Comparison of ENCODE assay signal across 19 cellular contexts in genomic region chr6:28220164-28221133, GRCh38. TPM values are rescaled to one million over a fixed set of nuclear protein-coding genes. Genes with fewer than 3 reads are reported as not detected.
DNase-seq lines count a peak whose midpoint lies in the region; ATAC-seq, FAIRE-seq and TF ChIP-seq lines count a peak whose summit lies in the region.
"Had no signal": no experiment of that assay in that cellular context is flagged by ENCODE, and none has a peak within 500 bp of the region (broad histone marks: within the 10 kb centered on the region; RNA-seq: fewer than 3 reads in every experiment).

No MANE protein-coding gene starts in this region.

- H3K36me3 Mint-ChIP-seq in GM23338 (ENCODE audit: low read depth), result no peaks in the 10 kb centered on the region
- H3K36me3 Mint-ChIP-seq: activated naive CD8-positive, alpha-beta T cell treated with anti-CD3 and anti-CD28 coated beads, Interleukin-2, amount 10 ng/mL, durations not matched to agents 7 days and 5 days had no signal

- FAIRE-seq in GM12878 (lab: Jason Lieb, UNC), result no peak
- FAIRE-seq: D721Med, pancreas had no signal

- H4K91ac ChIP-seq in neuronal stem cell (ENCODE audit: low read depth, low read length, poor library complexity), result no peak overlapping the region

- no peak overlapping the region for H2AFZ ChIP-seq in GM23338
- no peak overlapping the region for H2AFZ ChIP-seq in OCI-LY1 (ENCODE audit: low read length)
- peak overlapping the region; percentile 42; the same call in 1 of the 2 replicates for H2AFZ ChIP-seq in GM12878 (ENCODE audit: control insufficient read depth, low read depth, low read length)
- H2AFZ ChIP-seq in neuronal stem cell (ENCODE audit: low read length), result peak overlapping the region; percentile 24

- peak overlapping the region; percentile 21; the same call in 1 of the 3 replicates for H3K4me3 Mint-ChIP-seq in GM23338

- H3K4me1 ChIP-seq in GM23338 (ENCODE audit: insufficient read depth), result peaks cover 15% of the 10 kb centered on the region; the same call in 1 of the 2 replicates
- peaks cover 32% of the 10 kb centered on the region for H3K4me1 ChIP-seq in OCI-LY1 (ENCODE audit: insufficient read depth, low read length, severe bottlenecking)
- peaks cover 3% of the 10 kb centered on the region; the same call in 1 of the 2 replicates for H3K4me1 ChIP-seq in GM12878 (ENCODE audit: control insufficient read depth, insufficient read depth, low read length)
- peaks cover 0 to 3% of the 10 kb centered on the region in 2 donors for H3K4me1 ChIP-seq in neuronal stem cell (ENCODE audit: control insufficient read depth in 2 of 2, insufficient read depth in 1 of 2, low read depth in 1 of 2, low read length in 2 of 2)

- H3K4me1 Mint-ChIP-seq in GM23338, result peaks cover 14% of the 10 kb centered on the region; the same call in 2 of the 3 replicates

- H3K4me3 ChIP-seq in GM23338 (no peak overlapping the region), OCI-LY1 (ENCODE audit: low read depth, low read length, poor library complexity, severe bottlenecking) (no peak overlapping the region), GM12878 (no peak overlapping the region), neuronal stem cell (ENCODE audit: low read length in 2 of 2) (no peak overlapping the region)
- H3K4me3 ChIP-seq: pancreas, sigmoid colon had no signal

- POLR2A ChIA-PET in GM12878 (lab: Charles Lee), result interaction anchor here (0.6 to 2.1 kb wide), 4 partner anchors 9 to 695 kb away, joined by 3 to 8 read pairs (median 4); partner anchors contain the start of gene ZSCAN26

- RAD21 ChIA-PET in GM12878 (lab: Charles Lee; ENCODE audit: unreplicated experiment), result interaction anchor here (0.5 to 0.9 kb wide), 2 partner anchors 136 to 330 kb away, joined by 3 to 4 read pairs; a partner anchor contains a TSS

- in situ Hi-C loops in GM12878 (cut with MboI), result no loop called here

- no peak overlapping the region for H3K4ac ChIP-seq in neuronal stem cell (ENCODE audit: low read length)

- TF ChIP-seq POLR2A in GM12878 (IDR thresholded peaks at IDR 0.05; ENCODE audit: low read depth, low read length), result no peak

- intact Hi-C loops in GM12878 (cut with micrococcal nuclease; ENCODE audit: unreplicated experiment), result no loop called here

- H3K4me2 ChIP-seq in GM23338 (no peak overlapping the region), OCI-LY1 (ENCODE audit: low read length) (0 out of 2 replicates have a peak overlapping the region, but pooled peaks have one; percentile 8), GM12878 (ENCODE audit: control insufficient read depth, insufficient read depth) (no peak overlapping the region), neuronal stem cell (ENCODE audit: insufficient read depth, low read length, poor library complexity, severe bottlenecking) (no peak overlapping the region)

- no peak overlapping the region for H2BK15ac ChIP-seq in neuronal stem cell (ENCODE audit: low read length)

- DNase-seq in GM23338 (ENCODE audit: low spot score), result no peak
- no peak for DNase-seq in GM12878 (ENCODE audit: low read depth, low spot score)
- DNase-seq in neuronal stem cell (ENCODE audit: low spot score), result no peak
- no peak for DNase-seq in pons (ENCODE audit: low spot score)
- no peak for DNase-seq in activated gamma-delta T cell treated with Interleukin-2 at 50 U/mL for 16 hours
- DNase-seq in NCI-H446 treated with DMSO at 0.1 percent for 48 hours (lab: John Stamatoyannopoulos, UW), result no peak
- DNase-seq: activated naive CD8-positive, alpha-beta T cell treated with anti-CD3 and anti-CD28 coated beads, Interleukin-2, amount 10 ng/mL, durations not matched to agents 7 days and 5 days; activated T-cell treated with anti-CD3 and anti-CD28 coated beads, Interleukin-2, amount 50 U/mL, for 48 hours; dermis blood vessel endothelial cell; NCI-H1436 treated with DMSO at 0.1 percent for 48 hours; pancreas; SHP77 treated with DMSO at 0.1 percent for 48 hours; sigmoid colon; stimulated activated CD4-positive, alpha-beta T cell treated with anti-CD3 and anti-CD28 coated beads, Interleukin-1b, Interleukin-23, amount 100 ng/mL, for 48 hours; T-helper 2 cell had no signal

- ATAC-seq in GM23338 (no peak), GM12878 (no peak)
- ATAC-seq: activated CD4-positive, CD25-positive, alpha-beta regulatory T cell treated with anti-CD3 and anti-CD28 coated beads, Interleukin-2, amount 50 U/mL, for 24 hours; left lobe of liver; pancreas had no signal

- no peak overlapping the region for H2AK5ac ChIP-seq in neuronal stem cell (ENCODE audit: low read depth, low read length)

- no TSS peak for BruUV-seq in GM12878 (replicated peaks; lab: Mats Ljungman, UMichigan)

- H2BK120ac ChIP-seq in neuronal stem cell (ENCODE audit: low read depth, low read length), result no peak overlapping the region

- TF ChIP-seq RAD21 in GM12878 (IDR thresholded peaks at IDR 0.05; ENCODE audit: insufficient read depth, low read depth, low read length), result no peak

- WGBS in GM12878 (ENCODE audit: insufficient coverage, insufficient replicate concordance, low lambda C conversion rate, missing lambda C conversion rate), result 4% methylated on average over 6 of the region's 6 CpGs
- WGBS in neuronal stem cell (ENCODE audit: extremely low coverage in 2 of 2, insufficient read length in 2 of 2, insufficient replicate concordance in 1 of 2), 2 donors, result no CpG with 5 or more reads among the region's 6 CpGs

- no peak for TF ChIP-seq CTCF in GM23338 (conservative IDR thresholded peaks at IDR 0.05; ENCODE audit: low read depth in 2 of 2)
- TF ChIP-seq CTCF in OCI-LY1 (IDR thresholded peaks at IDR 0.05; ENCODE audit: low read length), result no peak
- TF ChIP-seq CTCF in GM12878 (IDR thresholded peaks at IDR 0.05 in 2 of 3, conservative IDR thresholded peaks at IDR 0.05 in 1 of 3; ENCODE audit: control insufficient read depth in 2 of 3, extremely low read depth in 1 of 3, insufficient read depth in 1 of 3, low read depth in 3 of 3, low read length in 3 of 3), result no peak

- H4K8ac ChIP-seq in neuronal stem cell (ENCODE audit: low read depth, low read length), result no peak overlapping the region

- H3K9ac ChIP-seq in OCI-LY1 (ENCODE audit: low read length) (no peak overlapping the region), GM12878 (ENCODE audit: control insufficient read depth, insufficient read depth, low read length) (no peak overlapping the region), neuronal stem cell (ENCODE audit: low read depth, low read length, poor library complexity) (no peak overlapping the region)

- no peak overlapping the region for H3K27ac Mint-ChIP-seq in GM23338
- H3K27ac Mint-ChIP-seq: activated naive CD8-positive, alpha-beta T cell treated with anti-CD3 and anti-CD28 coated beads, Interleukin-2, amount 10 ng/mL, durations not matched to agents 7 days and 5 days had no signal

- no peak overlapping the region for H2BK12ac ChIP-seq in neuronal stem cell (ENCODE audit: low read length)

- H3K14ac ChIP-seq in neuronal stem cell (ENCODE audit: low read length), result no peak overlapping the region

- peaks cover 74% of the 10 kb centered on the region for H3K27me3 ChIP-seq in GM23338 (ENCODE audit: insufficient read depth)
- no peaks in the 10 kb centered on the region for H3K27me3 ChIP-seq in OCI-LY1 (ENCODE audit: insufficient read depth, low read length)
- no peaks in the 10 kb centered on the region; a peak in 1 of 4 replicates for H3K27me3 ChIP-seq in GM12878 (replicated peaks in 1 of 2; ENCODE audit: control insufficient read depth in 2 of 2, insufficient read depth in 2 of 2, low read length in 1 of 2)
- H3K27me3 ChIP-seq in neuronal stem cell (ENCODE audit: control insufficient read depth in 3 of 3, insufficient read depth in 3 of 3, low read depth in 1 of 3, low read length in 3 of 3), result peaks cover 0 to 58% (median 11%) of the 10 kb centered on the region in 3 experiments

- H4K20me1 ChIP-seq in GM23338 (replicated peaks; ENCODE audit: insufficient read depth) (no peaks in the 10 kb centered on the region), OCI-LY1 (ENCODE audit: insufficient read depth, low read length) (no peaks in the 10 kb centered on the region), GM12878 (ENCODE audit: control insufficient read depth, insufficient read depth) (no peaks in the 10 kb centered on the region)

- CTCF ChIA-PET in GM12878 (lab: Yijun Ruan, JAX), result interaction anchor here (0.6 to 1.6 kb wide), 5 partner anchors 9 to 1010 kb away, joined by 3 to 5 read pairs (median 3); no protein-coding TSS in a partner anchor

- no peak overlapping the region for H3K27ac ChIP-seq in GM23338 (ENCODE audit: low read depth)
- H3K27ac ChIP-seq in OCI-LY1 (ENCODE audit: low read depth, low read length, poor library complexity, severe bottlenecking), result no peak overlapping the region
- no peak overlapping the region for H3K27ac ChIP-seq in GM12878 (ENCODE audit: control insufficient read depth, insufficient read depth)
- no peak overlapping the region for H3K27ac ChIP-seq in neuronal stem cell (replicated peaks; ENCODE audit: low read length)
- H3K27ac ChIP-seq: pancreas, sigmoid colon had no signal

- no peak overlapping the region for H3K18ac ChIP-seq in neuronal stem cell (ENCODE audit: low read length)

- no peaks in the 10 kb centered on the region for H3K9me3 ChIP-seq in OCI-LY1 (ENCODE audit: low read length)
- H3K9me3 ChIP-seq in GM12878 (replicated peaks; ENCODE audit: control insufficient read depth, insufficient read depth, low read length), result no peaks in the 10 kb centered on the region; the same call in 2 of the 3 replicates
- peaks cover 0 to 3% of the 10 kb centered on the region in 2 donors for H3K9me3 ChIP-seq in neuronal stem cell (replicated peaks in 1 of 2; ENCODE audit: control insufficient read depth in 2 of 2, insufficient read depth in 1 of 2, low read depth in 1 of 2, low read length in 2 of 2)
- H3K9me3 ChIP-seq: pancreas, sigmoid colon had no signal

- H3F3A ChIP-seq in GM23338 (replicated peaks; ENCODE audit: low read depth), result no peaks in the 10 kb centered on the region
- H3F3A ChIP-seq in OCI-LY1 (ENCODE audit: insufficient read depth, low read length), result no peaks in the 10 kb centered on the region

- H3K27me3 Mint-ChIP-seq in GM23338 (ENCODE audit: insufficient read depth, low read depth, poor library complexity), result peaks cover 38% of the 10 kb centered on the region

- no peak overlapping the region for H2BK5ac ChIP-seq in neuronal stem cell (ENCODE audit: low read length)

- H3K79me1 ChIP-seq in neuronal stem cell (ENCODE audit: low read depth, low read length), result no peaks in the 10 kb centered on the region

- no peaks in the 10 kb centered on the region for H3K9me3 Mint-ChIP-seq in GM23338
- H3K9me3 Mint-ChIP-seq: activated naive CD8-positive, alpha-beta T cell treated with anti-CD3 and anti-CD28 coated beads, Interleukin-2, amount 10 ng/mL, durations not matched to agents 7 days and 5 days had no signal

- no peaks in the 10 kb centered on the region for H3K79me2 ChIP-seq in GM23338 (replicated peaks; ENCODE audit: insufficient read depth)
- H3K79me2 ChIP-seq in OCI-LY1 (ENCODE audit: insufficient read depth, low read length), result no peaks in the 10 kb centered on the region
- peaks cover 6% of the 10 kb centered on the region for H3K79me2 ChIP-seq in GM12878 (ENCODE audit: control insufficient read depth, insufficient read depth, low read length)

- H3K23ac ChIP-seq in neuronal stem cell (ENCODE audit: low read depth, low read length, poor library complexity), result no peak overlapping the region

- H3K36me3 ChIP-seq in GM23338 (ENCODE audit: insufficient read depth) (no peaks in the 10 kb centered on the region), OCI-LY1 (ENCODE audit: insufficient read depth, low read length) (no peaks in the 10 kb centered on the region), GM12878 (ENCODE audit: control insufficient read depth in 2 of 2, insufficient read depth in 2 of 2, low read length in 1 of 2) (no peaks in the 10 kb centered on the region), neuronal stem cell (replicated peaks in 1 of 2; ENCODE audit: control insufficient read depth in 2 of 2, insufficient read depth in 2 of 2, low read length in 2 of 2) (no peaks in the 10 kb centered on the region)
- H3K36me3 ChIP-seq: pancreas, sigmoid colon had no signal

- TF ChIP-seq EP300 in GM12878 (IDR thresholded peaks at IDR 0.05; ENCODE audit: borderline replicate concordance in 1 of 2, control insufficient read depth in 1 of 2, low read depth in 2 of 2, low read length in 2 of 2), result no peak

- H3K9me2 ChIP-seq in GM23338 (ENCODE audit: insufficient read depth), result no peaks in the 10 kb centered on the region
- H3K9me2 ChIP-seq in OCI-LY1 (ENCODE audit: low read depth, low read length), result no peaks in the 10 kb centered on the region

- SMC1A ChIA-PET in GM12878 (lab: Charles Lee; ENCODE audit: uncharacterized antibody, unreplicated experiment), result interaction anchor here (0.7 to 3.2 kb wide), 6 partner anchors 13 to 136 kb away, joined by 3 to 13 read pairs (median 3); partner anchors contain the start of genes ZKSCAN8 and ZSCAN26

RNA-seq across cellular contexts. Expression of gene ZSCAN9, which starts 4.6 kb away (rescaled TPM):
- 10.9 and 11.9 TPM in 2 replicates for total RNA-seq in GM23338 (2014; rRNA removed; shearing (Covaris generic))
- polyA plus RNA-seq in GM23338 (2016; fragmentation: Nextera tagmentation; extraction: Ambion mirVana) (10.0 and 10.9 TPM in 2 replicates), GM12878 (2011; rRNA removed) (28.7 and 29.2 TPM in 2 replicates), GM12878 (2014; fragmentation: Illumina TruSeq; extraction: Trizol) (22.8 and 25.3 TPM in 2 replicates), GM12878 (2014; fragmentation: Nextera tagmentation; extraction: Ambion mirVana) (10 to 100 TPM; 10.2 to 12.4 TPM), GM12878 (2014; rRNA removed) (16.9 and 22.5 TPM in 2 replicates), GM12878 (2016; fragmentation: Nextera tagmentation; extraction: Ambion mirVana) (10 to 100 TPM in 1 of 2 experiments, 1 to 10 TPM in 1; 8.1 to 10.4 TPM)
- total RNA-seq in GM12878 (2013; cell fraction: nucleolus; rRNA removed), result 57.9 and 64.7 TPM in 2 replicates
- total RNA-seq in GM12878 (2014; rRNA removed) (17.8 and 20.9 TPM in 2 replicates), GM12878 (2014; rRNA removed; fragmentation: Illumina TruSeq; extraction: Trizol) (22.6 and 23.4 TPM in 2 replicates), GM12878 (2021) (16.6 and 17.0 TPM in 2 replicates)
- polyA plus RNA-seq in GM12878 (2011; ENCODE audit: low read depth), result 8.5 TPM
- polyA plus RNA-seq in GM12878 (2011; cell fraction: cytosol; rRNA removed), result 16.7 and 18.9 TPM in 2 replicates
- 26.2 and 30.2 TPM in 2 replicates for polyA plus RNA-seq in GM12878 (2011; cell fraction: nucleus; rRNA removed)
- polyA plus RNA-seq in GM12878 (2012), result 7.0 and 9.1 TPM in 2 replicates
- polyA minus RNA-seq in GM12878 (2011; rRNA and poly(A)+ RNA removed), result 28.9 and 32.7 TPM in 2 replicates
- 3.6 and 3.9 TPM in 2 replicates for polyA minus RNA-seq in GM12878 (2011; cell fraction: cytosol; rRNA and poly(A)+ RNA removed)
- 27.8 and 40.8 TPM in 2 replicates for polyA minus RNA-seq in GM12878 (2011; cell fraction: nucleus; rRNA and poly(A)+ RNA removed)
- 15.8 TPM for polyA plus RNA-seq in neuronal stem cell (2013, experiment 1 of 2)
- polyA plus RNA-seq in neuronal stem cell (2013, experiment 2 of 2), result 16.0 TPM

RNA-seq across cellular contexts. Expression of gene ZKSCAN4, which starts 31.6 kb away (rescaled TPM):
- total RNA-seq in GM23338 (2014; rRNA removed; shearing (Covaris generic)), result 5.7 and 5.9 TPM in 2 replicates
- polyA plus RNA-seq in GM23338 (2016; fragmentation: Nextera tagmentation; extraction: Ambion mirVana) (2.8 and 3.1 TPM in 2 replicates), GM12878 (2011; rRNA removed) (5.5 and 7.0 TPM in 2 replicates), GM12878 (2014; fragmentation: Illumina TruSeq; extraction: Trizol) (6.5 and 7.4 TPM in 2 replicates), GM12878 (2014; fragmentation: Nextera tagmentation; extraction: Ambion mirVana) (1 to 10 TPM; 3.0 to 3.3 TPM), GM12878 (2014; rRNA removed) (4.3 and 4.8 TPM in 2 replicates), GM12878 (2016; fragmentation: Nextera tagmentation; extraction: Ambion mirVana) (1 to 10 TPM; 4.9 to 5.1 TPM)
- 7.5 and 8.4 TPM in 2 replicates for total RNA-seq in GM12878 (2013; cell fraction: nucleolus; rRNA removed)
- total RNA-seq in GM12878 (2014; rRNA removed) (4.4 and 5.8 TPM in 2 replicates), GM12878 (2014; rRNA removed; fragmentation: Illumina TruSeq; extraction: Trizol) (5.8 and 6.1 TPM in 2 replicates), GM12878 (2021) (5.8 and 6.4 TPM in 2 replicates)
- 2.7 TPM for polyA plus RNA-seq in GM12878 (2011; ENCODE audit: low read depth)
- 3.2 and 3.9 TPM in 2 replicates for polyA plus RNA-seq in GM12878 (2011; cell fraction: cytosol; rRNA removed)
- 4.3 and 4.9 TPM in 2 replicates for polyA plus RNA-seq in GM12878 (2011; cell fraction: nucleus; rRNA removed)
- polyA plus RNA-seq in GM12878 (2012), result 3.3 and 5.0 TPM in 2 replicates
- polyA minus RNA-seq in GM12878 (2011; rRNA and poly(A)+ RNA removed), result 6.5 and 7.1 TPM in 2 replicates
- polyA minus RNA-seq in GM12878 (2011; cell fraction: cytosol; rRNA and poly(A)+ RNA removed), result 2.7 and 3.2 TPM in 2 replicates
- polyA minus RNA-seq in GM12878 (2011; cell fraction: nucleus; rRNA and poly(A)+ RNA removed), result 3.7 and 4.2 TPM in 2 replicates
- polyA plus RNA-seq in neuronal stem cell (2013, experiment 1 of 2), result 3.5 TPM
- polyA plus RNA-seq in neuronal stem cell (2013, experiment 2 of 2), result 3.7 TPM

RNA-seq across cellular contexts. Expression of gene NKAPL, which starts 38.6 kb away (rescaled TPM):
- total RNA-seq in GM23338 (2014; rRNA removed; shearing (Covaris generic)), result 0.16 and 1.6 TPM in 2 replicates
- polyA plus RNA-seq in GM23338 (2016; fragmentation: Nextera tagmentation; extraction: Ambion mirVana) (2.9 and 3.2 TPM in 2 replicates), GM12878 (2011; rRNA removed) (not detected in 2 replicates), GM12878 (2014; fragmentation: Illumina TruSeq; extraction: Trizol) (0.15 and 0.29 TPM in 2 replicates), GM12878 (2014; fragmentation: Nextera tagmentation; extraction: Ambion mirVana) (under 1 TPM; 0.10 to 0.22 TPM), GM12878 (2014; rRNA removed) (0.27 and 0.31 TPM in 2 replicates), GM12878 (2016; fragmentation: Nextera tagmentation; extraction: Ambion mirVana) (under 1 TPM; 0.19 to 0.48 TPM)
- total RNA-seq in GM12878 (2013; cell fraction: nucleolus; rRNA removed), result 0.29 TPM in 1 of 2 replicates, not detected in the other
- total RNA-seq in GM12878 (2014; rRNA removed) (0.16 and 0.17 TPM in 2 replicates), GM12878 (2014; rRNA removed; fragmentation: Illumina TruSeq; extraction: Trizol) (0.27 and 0.32 TPM in 2 replicates), GM12878 (2021) (0.11 and 0.18 TPM in 2 replicates)
- not detected for polyA plus RNA-seq in GM12878 (2011; ENCODE audit: low read depth)
- polyA plus RNA-seq in GM12878 (2011; cell fraction: cytosol; rRNA removed), result not detected in 2 replicates
- polyA plus RNA-seq in GM12878 (2011; cell fraction: nucleus; rRNA removed), result 0.07 TPM in 1 of 2 replicates, not detected in the other
- polyA plus RNA-seq in GM12878 (2012), result 0.09 and 0.21 TPM in 2 replicates
- not detected in 2 replicates for polyA minus RNA-seq in GM12878 (2011; rRNA and poly(A)+ RNA removed)
- polyA minus RNA-seq in GM12878 (2011; cell fraction: cytosol; rRNA and poly(A)+ RNA removed), result not detected in 2 replicates
- polyA minus RNA-seq in GM12878 (2011; cell fraction: nucleus; rRNA and poly(A)+ RNA removed), result not detected in 2 replicates
- 0.03 TPM for polyA plus RNA-seq in neuronal stem cell (2013, experiment 1 of 2)
- polyA plus RNA-seq in neuronal stem cell (2013, experiment 2 of 2), result 0.03 TPM
- total RNA-seq: activated naive CD8-positive, alpha-beta T cell treated with anti-CD3 and anti-CD28 coated beads, Interleukin-2, amount 10 ng/mL, durations not matched to agents 7 days and 5 days had no signal

RNA-seq across cellular contexts. Expression of gene ZSCAN26, which starts 46.5 kb away (rescaled TPM):
- total RNA-seq in GM23338 (2014; rRNA removed; shearing (Covaris generic)), result 10.2 and 13.0 TPM in 2 replicates
- polyA plus RNA-seq in GM23338 (2016; fragmentation: Nextera tagmentation; extraction: Ambion mirVana) (3.5 and 6.5 TPM in 2 replicates), GM12878 (2011; rRNA removed) (13.3 and 14.1 TPM in 2 replicates), GM12878 (2014; fragmentation: Illumina TruSeq; extraction: Trizol) (8.9 and 14.6 TPM in 2 replicates), GM12878 (2014; fragmentation: Nextera tagmentation; extraction: Ambion mirVana) (1 to 10 TPM; 4.6 to 5.4 TPM), GM12878 (2014; rRNA removed) (5.6 and 6.9 TPM in 2 replicates), GM12878 (2016; fragmentation: Nextera tagmentation; extraction: Ambion mirVana) (1 to 10 TPM; 5.9 to 6.0 TPM)
- 36.7 and 38.1 TPM in 2 replicates for total RNA-seq in GM12878 (2013; cell fraction: nucleolus; rRNA removed)
- total RNA-seq in GM12878 (2014; rRNA removed) (4.5 and 8.7 TPM in 2 replicates), GM12878 (2014; rRNA removed; fragmentation: Illumina TruSeq; extraction: Trizol) (7.4 and 7.6 TPM in 2 replicates), GM12878 (2021) (5.4 and 7.4 TPM in 2 replicates)
- polyA plus RNA-seq in GM12878 (2011; ENCODE audit: low read depth), result 6.4 TPM
- 6.2 and 8.1 TPM in 2 replicates for polyA plus RNA-seq in GM12878 (2011; cell fraction: cytosol; rRNA removed)
- polyA plus RNA-seq in GM12878 (2011; cell fraction: nucleus; rRNA removed), result 19.6 and 26.9 TPM in 2 replicates
- 6.0 and 7.3 TPM in 2 replicates for polyA plus RNA-seq in GM12878 (2012)
- polyA minus RNA-seq in GM12878 (2011; rRNA and poly(A)+ RNA removed), result 16.2 and 18.3 TPM in 2 replicates
- 1.7 and 2.7 TPM in 2 replicates for polyA minus RNA-seq in GM12878 (2011; cell fraction: cytosol; rRNA and poly(A)+ RNA removed)
- polyA minus RNA-seq in GM12878 (2011; cell fraction: nucleus; rRNA and poly(A)+ RNA removed), result 7.9 and 10.4 TPM in 2 replicates
- 17.4 TPM for polyA plus RNA-seq in neuronal stem cell (2013, experiment 1 of 2)
- polyA plus RNA-seq in neuronal stem cell (2013, experiment 2 of 2), result 17.1 TPM

Comparison
In these comparisons a context has a peak if more than half of its experiments do, and no peak if none do; other contexts are left out.
1. H2AFZ ChIP-seq: peak in GM12878 (single experiment) and neuronal stem cell (single experiment); none in GM23338 (single experiment) and OCI-LY1 (single experiment).